In the genomic region with DNA sequence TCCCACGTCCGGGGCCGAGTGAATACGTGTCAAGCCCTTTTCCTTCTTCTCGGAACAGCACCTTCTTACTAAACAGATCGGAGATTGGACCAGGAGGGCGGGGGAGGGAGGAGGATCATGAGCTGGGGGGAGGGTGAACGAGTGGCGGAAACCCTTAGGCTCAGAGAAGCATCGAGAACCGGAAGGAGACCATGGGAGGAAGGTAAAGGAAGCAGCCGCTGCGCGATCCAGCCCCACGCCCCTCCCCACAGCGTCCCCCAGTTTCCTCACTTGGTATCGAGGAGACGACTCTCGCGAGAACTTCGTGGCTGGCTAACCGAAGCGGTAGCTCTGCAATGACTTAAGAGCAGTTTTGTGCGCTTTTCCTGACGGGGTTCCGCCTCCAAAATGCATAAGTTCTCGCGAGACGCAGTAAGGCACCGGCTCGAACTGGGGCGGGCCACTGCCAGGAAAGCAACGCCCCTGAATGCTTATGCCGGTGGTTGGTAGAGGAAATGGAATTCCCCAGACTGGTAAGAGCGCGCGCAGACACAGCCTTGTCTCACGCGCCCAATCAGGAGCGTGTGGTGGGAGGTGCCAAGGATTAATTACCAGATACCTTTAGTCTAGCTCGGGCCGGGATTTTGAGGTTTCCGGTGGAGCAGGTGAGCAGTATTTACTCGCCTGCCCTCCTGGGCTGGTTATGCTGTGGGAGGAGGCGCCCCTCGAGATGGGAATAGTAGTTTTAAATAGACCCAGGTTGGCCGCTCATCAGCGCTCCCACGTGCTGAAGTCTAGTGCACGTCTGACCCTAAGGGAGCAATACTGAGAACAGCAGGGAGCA, we compare ENCODE assay signal across 8 cellular contexts. TPM values are rescaled to one million over a fixed set of nuclear protein-coding genes. Genes with fewer than 3 reads are reported as not detected.
DNase-seq lines count a peak whose midpoint lies in the region; ATAC-seq and TF ChIP-seq lines count a peak whose summit lies in the region.

No MANE protein-coding gene starts in this region.

- intact Hi-C loops in left lung (cut with DNase I) = no loop called here

- peak; percentile 77 to 78 for ATAC-seq in CD4-positive, CD25-positive, alpha-beta regulatory T cell (ENCODE audit: low read depth in 2 of 2)
- ATAC-seq in GM19397 (IDR thresholded peaks at IDR 0.05; ENCODE audit: unreplicated experiment) = peak; percentile 75
- ATAC-seq in HG03558 (IDR thresholded peaks at IDR 0.05; ENCODE audit: extremely low read depth, unreplicated experiment) = peak; percentile 79
- peak; percentile 78 for ATAC-seq in left lung

- no peaks in the 10 kb centered on the region for H3K27me3 ChIP-seq in CD4-positive, CD25-positive, alpha-beta regulatory T cell (ENCODE audit: control insufficient read depth, insufficient read depth, low read length)
- no peaks in the 10 kb centered on the region for H3K27me3 ChIP-seq in left lung

- H3K4me3 ChIP-seq in CD4-positive, CD25-positive, alpha-beta regulatory T cell (ENCODE audit: low read depth, low read length) = peak overlapping the region; percentile 91
- peak overlapping the region; percentile 76 to 93 for H3K4me3 ChIP-seq in left lung

- H3K27me3 Mint-ChIP-seq in CD4-positive, CD25-positive, alpha-beta regulatory T cell = no peaks in the 10 kb centered on the region

- H3K27ac ChIP-seq in CD4-positive, CD25-positive, alpha-beta regulatory T cell (ENCODE audit: insufficient read depth, low read length, poor library complexity, severe bottlenecking) = peak overlapping the region; percentile 100
- H3K27ac ChIP-seq in left lung = peak overlapping the region; percentile 100

- peaks cover 18% of the 10 kb centered on the region for H3K4me1 ChIP-seq in CD4-positive, CD25-positive, alpha-beta regulatory T cell (ENCODE audit: control insufficient read depth, insufficient read depth, low read length, poor library complexity, severe bottlenecking)
- H3K4me1 ChIP-seq in left lung = peaks cover 20 to 35% of the 10 kb centered on the region in 2 donors

- peaks cover 3 to 32% (median 29%) of the 10 kb centered on the region in 4 donors for H3K4me1 Mint-ChIP-seq in CD4-positive, CD25-positive, alpha-beta regulatory T cell

- no peaks in the 10 kb centered on the region for H3K9me3 Mint-ChIP-seq in CD4-positive, CD25-positive, alpha-beta regulatory T cell

- peaks cover 10% of the 10 kb centered on the region for H3K36me3 ChIP-seq in CD4-positive, CD25-positive, alpha-beta regulatory T cell (ENCODE audit: control insufficient read depth, insufficient read depth, low read length)
- H3K36me3 ChIP-seq in left lung = peaks cover 0 to 6% of the 10 kb centered on the region in 2 donors

- H3K27ac Mint-ChIP-seq in CD4-positive, CD25-positive, alpha-beta regulatory T cell = no peak overlapping the region

- H3K4me3 Mint-ChIP-seq in CD4-positive, CD25-positive, alpha-beta regulatory T cell = no peak overlapping the region

- H3K9me3 ChIP-seq in CD4-positive, CD25-positive, alpha-beta regulatory T cell (ENCODE audit: control insufficient read depth in 2 of 2, low read length in 2 of 2) = no peaks in the 10 kb centered on the region
- H3K9me3 ChIP-seq in left lung = no peaks in the 10 kb centered on the region

- H3K36me3 Mint-ChIP-seq in CD4-positive, CD25-positive, alpha-beta regulatory T cell = peaks cover 4% of the 10 kb centered on the region

- peak; percentile 99 to 100 (median 99) for DNase-seq in CD4-positive, CD25-positive, alpha-beta regulatory T cell
- DNase-seq in NCI-H748 (lab: John Stamatoyannopoulos, UW; ENCODE audit: unreplicated experiment) (peak; percentile 99), dermis microvascular lymphatic vessel endothelial cell (ENCODE audit: low read depth in 2 of 2) (peak; percentile 100), left lung (peak; percentile 96 to 100)
- DNase-seq in activated CD4-positive, alpha-beta T cell treated with anti-CD3 and anti-CD28 coated beads, Interleukin-2, amount 50 U/mL, for 24 hours (ENCODE audit: low read depth in 1 of 2, low spot score in 1 of 2) = peak; percentile 86 to 99
- peak; percentile 100 for DNase-seq in stimulated activated CD4-positive, alpha-beta T cell treated with anti-CD3 and anti-CD28 coated beads, Interleukin-2, amount 100 ng/mL, for 4 hours (ENCODE audit: low read depth)

- TF ChIP-seq CTCF in left lung (IDR thresholded peaks at IDR 0.05) = peak in 1 of 2 donors; percentile 9

RNA-seq across cellular contexts. Expression of gene UBE2D3, which starts 0.5 kb away (rescaled TPM):
- 587 TPM for total RNA-seq in CD4-positive, CD25-positive, alpha-beta regulatory T cell
- 100 to 1,000 TPM; 452 to 502 (median 479) TPM for polyA plus RNA-seq in CD4-positive, CD25-positive, alpha-beta regulatory T cell
- 301 and 302 TPM in 2 replicates for total RNA-seq in dermis microvascular lymphatic vessel endothelial cell
- 100 to 1,000 TPM; 241 to 313 TPM for total RNA-seq in left lung

RNA-seq across cellular contexts. Expression of gene CISD2, which starts 40.9 kb away (rescaled TPM):
- total RNA-seq in CD4-positive, CD25-positive, alpha-beta regulatory T cell = 17.6 TPM
- 10 to 100 TPM; 27.6 to 42.3 (median 30.3) TPM for polyA plus RNA-seq in CD4-positive, CD25-positive, alpha-beta regulatory T cell
- total RNA-seq in dermis microvascular lymphatic vessel endothelial cell (31.2 and 36.7 TPM in 2 replicates), left lung (10 to 100 TPM; 30.6 to 38.6 TPM)

Comparison
In these comparisons a context has a peak if more than half of its experiments do, and no peak if none do; other contexts are left out.
1. Peak in every context shown above with its lines: DNase-seq, ATAC-seq, H3K4me3 ChIP-seq and H3K27ac ChIP-seq.